In genomic region chr2:21006423-21007128, GRCh38 we compare ENCODE assay signal across 1 cellular context.
TF ChIP-seq lines count a peak whose summit lies in the region.

No MANE protein-coding gene starts in this region.

TF ChIP-seq in HepG2, 621 proteins besides CTCF, POLR2A, EP300 and RAD21 (continued from another document and continues in another):
- peak; percentile 37 for TF ChIP-seq AFF4 (CRISPR knock-in tag; IDR thresholded peaks at IDR 0.05)
- TF ChIP-seq SOX6 (IDR thresholded peaks at IDR 0.05): no peak
- no peak for TF ChIP-seq SOX6 (CRISPR knock-in tag; IDR thresholded peaks at IDR 0.05)
- 0 out of 2 replicates have a peak, but pooled peaks have one; percentile 19 for TF ChIP-seq ZSCAN25 (CRISPR knock-in tag; IDR thresholded peaks at IDR 0.05)
- TF ChIP-seq, protein P1, sequence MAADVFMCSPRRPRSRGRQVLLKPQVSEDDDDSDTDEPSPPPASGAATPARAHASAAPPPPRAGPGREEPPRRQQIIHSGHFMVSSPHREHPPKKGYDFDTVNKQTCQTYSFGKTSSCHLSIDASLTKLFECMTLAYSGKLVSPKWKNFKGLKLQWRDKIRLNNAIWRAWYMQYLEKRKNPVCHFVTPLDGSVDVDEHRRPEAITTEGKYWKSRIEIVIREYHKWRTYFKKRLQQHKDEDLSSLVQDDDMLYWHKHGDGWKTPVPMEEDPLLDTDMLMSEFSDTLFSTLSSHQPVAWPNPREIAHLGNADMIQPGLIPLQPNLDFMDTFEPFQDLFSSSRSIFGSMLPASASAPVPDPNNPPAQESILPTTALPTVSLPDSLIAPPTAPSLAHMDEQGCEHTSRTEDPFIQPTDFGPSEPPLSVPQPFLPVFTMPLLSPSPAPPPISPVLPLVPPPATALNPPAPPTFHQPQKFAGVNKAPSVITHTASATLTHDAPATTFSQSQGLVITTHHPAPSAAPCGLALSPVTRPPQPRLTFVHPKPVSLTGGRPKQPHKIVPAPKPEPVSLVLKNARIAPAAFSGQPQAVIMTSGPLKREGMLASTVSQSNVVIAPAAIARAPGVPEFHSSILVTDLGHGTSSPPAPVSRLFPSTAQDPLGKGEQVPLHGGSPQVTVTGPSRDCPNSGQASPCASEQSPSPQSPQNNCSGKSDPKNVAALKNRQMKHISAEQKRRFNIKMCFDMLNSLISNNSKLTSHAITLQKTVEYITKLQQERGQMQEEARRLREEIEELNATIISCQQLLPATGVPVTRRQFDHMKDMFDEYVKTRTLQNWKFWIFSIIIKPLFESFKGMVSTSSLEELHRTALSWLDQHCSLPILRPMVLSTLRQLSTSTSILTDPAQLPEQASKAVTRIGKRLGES (CRISPR knock-in tag; IDR thresholded peaks at IDR 0.05; ENCODE audit: borderline replicate concordance): no peak
- no peak for TF ChIP-seq KMT2A (CRISPR knock-in tag; IDR thresholded peaks at IDR 0.05)
- TF ChIP-seq CSRNP2 (CRISPR knock-in tag; conservative IDR thresholded peaks at IDR 0.05; ENCODE audit: low read depth): 0 out of 2 replicates have a peak, but pooled peaks have one; percentile 59
- no peak for TF ChIP-seq CBFB (CRISPR knock-in tag; IDR thresholded peaks at IDR 0.05)
- peak; percentile 22 for TF ChIP-seq SAFB2 (CRISPR knock-in tag; IDR thresholded peaks at IDR 0.05; ENCODE audit: borderline replicate concordance, low read depth)
- no peak for TF ChIP-seq GZF1 (CRISPR knock-in tag; IDR thresholded peaks at IDR 0.05)
- peak; percentile 25; the same call in 1 of the 2 replicates for TF ChIP-seq ZBTB10 (CRISPR knock-in tag; IDR thresholded peaks at IDR 0.05; ENCODE audit: borderline replicate concordance)
- no peak for TF ChIP-seq HMG20B (CRISPR knock-in tag; conservative IDR thresholded peaks at IDR 0.05)
- TF ChIP-seq, protein P2, sequence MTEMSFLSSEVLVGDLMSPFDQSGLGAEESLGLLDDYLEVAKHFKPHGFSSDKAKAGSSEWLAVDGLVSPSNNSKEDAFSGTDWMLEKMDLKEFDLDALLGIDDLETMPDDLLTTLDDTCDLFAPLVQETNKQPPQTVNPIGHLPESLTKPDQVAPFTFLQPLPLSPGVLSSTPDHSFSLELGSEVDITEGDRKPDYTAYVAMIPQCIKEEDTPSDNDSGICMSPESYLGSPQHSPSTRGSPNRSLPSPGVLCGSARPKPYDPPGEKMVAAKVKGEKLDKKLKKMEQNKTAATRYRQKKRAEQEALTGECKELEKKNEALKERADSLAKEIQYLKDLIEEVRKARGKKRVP (CRISPR knock-in tag; IDR thresholded peaks at IDR 0.05): peak in 1 of 2 experiments; percentile 61; a peak in 1 of 4 replicates
- TF ChIP-seq SSRP1 (CRISPR knock-in tag; IDR thresholded peaks at IDR 0.05): peak; percentile 98
- TF ChIP-seq TBX2 (CRISPR knock-in tag; IDR thresholded peaks at IDR 0.05; ENCODE audit: borderline replicate concordance): no peak
- no peak for TF ChIP-seq PHF20 (CRISPR knock-in tag; IDR thresholded peaks at IDR 0.05)
- TF ChIP-seq SRSF1 (optimal IDR thresholded peaks at IDR 0.05; ENCODE audit: low read depth, low read length): no peak
- no peak for TF ChIP-seq AKNA (CRISPR knock-in tag; IDR thresholded peaks at IDR 0.05; ENCODE audit: borderline replicate concordance)
- TF ChIP-seq SIX1 (CRISPR knock-in tag; IDR thresholded peaks at IDR 0.05; ENCODE audit: borderline replicate concordance): no peak
- TF ChIP-seq, protein P3, sequence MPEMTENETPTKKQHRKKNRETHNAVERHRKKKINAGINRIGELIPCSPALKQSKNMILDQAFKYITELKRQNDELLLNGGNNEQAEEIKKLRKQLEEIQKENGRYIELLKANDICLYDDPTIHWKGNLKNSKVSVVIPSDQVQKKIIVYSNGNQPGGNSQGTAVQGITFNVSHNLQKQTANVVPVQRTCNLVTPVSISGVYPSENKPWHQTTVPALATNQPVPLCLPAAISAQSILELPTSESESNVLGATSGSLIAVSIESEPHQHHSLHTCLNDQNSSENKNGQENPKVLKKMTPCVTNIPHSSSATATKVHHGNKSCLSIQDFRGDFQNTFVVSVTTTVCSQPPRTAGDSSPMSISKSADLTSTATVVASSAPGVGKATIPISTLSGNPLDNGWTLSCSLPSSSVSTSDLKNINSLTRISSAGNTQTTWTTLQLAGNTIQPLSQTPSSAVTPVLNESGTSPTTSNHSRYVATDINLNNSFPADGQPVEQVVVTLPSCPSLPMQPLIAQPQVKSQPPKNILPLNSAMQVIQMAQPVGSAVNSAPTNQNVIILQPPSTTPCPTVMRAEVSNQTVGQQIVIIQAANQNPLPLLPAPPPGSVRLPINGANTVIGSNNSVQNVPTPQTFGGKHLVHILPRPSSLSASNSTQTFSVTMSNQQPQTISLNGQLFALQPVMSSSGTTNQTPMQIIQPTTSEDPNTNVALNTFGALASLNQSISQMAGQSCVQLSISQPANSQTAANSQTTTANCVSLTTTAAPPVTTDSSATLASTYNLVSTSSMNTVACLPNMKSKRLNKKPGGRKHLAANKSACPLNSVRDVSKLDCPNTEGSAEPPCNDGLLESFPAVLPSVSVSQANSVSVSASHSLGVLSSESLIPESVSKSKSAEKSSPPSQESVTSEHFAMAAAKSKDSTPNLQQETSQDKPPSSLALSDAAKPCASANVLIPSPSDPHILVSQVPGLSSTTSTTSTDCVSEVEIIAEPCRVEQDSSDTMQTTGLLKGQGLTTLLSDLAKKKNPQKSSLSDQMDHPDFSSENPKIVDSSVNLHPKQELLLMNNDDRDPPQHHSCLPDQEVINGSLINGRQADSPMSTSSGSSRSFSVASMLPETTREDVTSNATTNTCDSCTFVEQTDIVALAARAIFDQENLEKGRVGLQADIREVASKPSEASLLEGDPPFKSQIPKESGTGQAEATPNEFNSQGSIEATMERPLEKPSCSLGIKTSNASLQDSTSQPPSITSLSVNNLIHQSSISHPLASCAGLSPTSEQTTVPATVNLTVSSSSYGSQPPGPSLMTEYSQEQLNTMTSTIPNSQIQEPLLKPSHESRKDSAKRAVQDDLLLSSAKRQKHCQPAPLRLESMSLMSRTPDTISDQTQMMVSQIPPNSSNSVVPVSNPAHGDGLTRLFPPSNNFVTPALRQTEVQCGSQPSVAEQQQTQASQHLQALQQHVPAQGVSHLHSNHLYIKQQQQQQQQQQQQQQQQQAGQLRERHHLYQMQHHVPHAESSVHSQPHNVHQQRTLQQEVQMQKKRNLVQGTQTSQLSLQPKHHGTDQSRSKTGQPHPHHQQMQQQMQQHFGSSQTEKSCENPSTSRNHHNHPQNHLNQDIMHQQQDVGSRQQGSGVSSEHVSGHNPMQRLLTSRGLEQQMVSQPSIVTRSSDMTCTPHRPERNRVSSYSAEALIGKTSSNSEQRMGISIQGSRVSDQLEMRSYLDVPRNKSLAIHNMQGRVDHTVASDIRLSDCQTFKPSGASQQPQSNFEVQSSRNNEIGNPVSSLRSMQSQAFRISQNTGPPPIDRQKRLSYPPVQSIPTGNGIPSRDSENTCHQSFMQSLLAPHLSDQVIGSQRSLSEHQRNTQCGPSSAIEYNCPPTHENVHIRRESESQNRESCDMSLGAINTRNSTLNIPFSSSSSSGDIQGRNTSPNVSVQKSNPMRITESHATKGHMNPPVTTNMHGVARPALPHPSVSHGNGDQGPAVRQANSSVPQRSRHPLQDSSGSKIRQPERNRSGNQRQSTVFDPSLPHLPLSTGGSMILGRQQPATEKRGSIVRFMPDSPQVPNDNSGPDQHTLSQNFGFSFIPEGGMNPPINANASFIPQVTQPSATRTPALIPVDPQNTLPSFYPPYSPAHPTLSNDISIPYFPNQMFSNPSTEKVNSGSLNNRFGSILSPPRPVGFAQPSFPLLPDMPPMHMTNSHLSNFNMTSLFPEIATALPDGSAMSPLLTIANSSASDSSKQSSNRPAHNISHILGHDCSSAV (CRISPR knock-in tag; IDR thresholded peaks at IDR 0.05; ENCODE audit: borderline replicate concordance): no peak; the same call in 1 of the 2 replicates
- no peak for TF ChIP-seq ZNF326 (CRISPR knock-in tag; IDR thresholded peaks at IDR 0.05; ENCODE audit: borderline replicate concordance)
- no peak for TF ChIP-seq EHMT2 (IDR thresholded peaks at IDR 0.05; ENCODE audit: borderline replicate concordance, low read depth, low read length)
